In genomic region chr19:9848060-9848459, GRCh38 we compare ENCODE assay signal across 9 cellular contexts. TPM values are rescaled to one million over a fixed set of nuclear protein-coding genes. Genes with fewer than 3 reads are reported as not detected.
A peak's percentile ranks its signal among the peaks of the same experiment; 100 is the strongest.
DNase-seq lines count a peak whose midpoint lies in the region; ATAC-seq and TF ChIP-seq lines count a peak whose summit lies in the region.
"Had no signal": no experiment of that assay in that cellular context is flagged by ENCODE, and none has a peak within 500 bp of the region (broad histone marks: within the 10 kb centered on the region; RNA-seq: fewer than 3 reads in every experiment).

No MANE protein-coding gene starts in this region.

- H3K27ac ChIP-seq in thyroid gland (no peak overlapping the region), uterus (no peak overlapping the region)

- 73 to 80% methylated on average over 2 of the region's 4 CpGs for WGBS in thyroid gland, 2 donors

- no peak for ATAC-seq in HG03045 (IDR thresholded peaks at IDR 0.05; ENCODE audit: unreplicated experiment)

- intact Hi-C loops in thyroid gland (cut with DNase I) = no loop called here
- intact Hi-C loops in uterus (cut with DNase I; ENCODE audit: low total_unique reads) = no loop called here

- TF ChIP-seq POLR2A in thyroid gland (IDR thresholded peaks at IDR 0.05) = no peak
- TF ChIP-seq POLR2A in uterus (IDR thresholded peaks at IDR 0.05) = no peak

- H3K36me3 ChIP-seq in thyroid gland (peaks cover 6 to 20% of the 10 kb centered on the region in 2 donors), uterus (no peaks in the 10 kb centered on the region)

- peaks cover 5% of the 10 kb centered on the region for H3K9me3 Mint-ChIP-seq in glutamatergic neuron (ENCODE audit: unreplicated experiment)

- peak; percentile 28 for DNase-seq in stimulated activated CD4-positive, alpha-beta T cell treated with anti-CD3 and anti-CD28 coated beads, Interleukin-15, amount 100 ng/mL, for 24 hours
- no peak for DNase-seq in stimulated activated CD4-positive, alpha-beta T cell treated with anti-CD3 and anti-CD28 coated beads, Interleukin-1b, Interleukin-23, amount 100 ng/mL, for 48 hours
- peak; percentile 38 to 39 for DNase-seq in activated CD4-positive, alpha-beta T cell treated with anti-CD3 and anti-CD28 coated beads, Interleukin-2, amount 50 U/mL, for 48 hours
- DNase-seq in glutamatergic neuron (peak; percentile 76), NCI-H526 (lab: John Stamatoyannopoulos, UW) (no peak), thyroid gland (no peak), uterus (no peak)

- no peaks in the 10 kb centered on the region for H3K4me1 ChIP-seq in thyroid gland
- no peaks in the 10 kb centered on the region for H3K4me1 ChIP-seq in uterus

- TF ChIP-seq CTCF in glutamatergic neuron (IDR thresholded peaks at IDR 0.05; ENCODE audit: partially characterized antibody, unreplicated experiment) (peak; percentile 76), thyroid gland (IDR thresholded peaks at IDR 0.05) (peak in 3 of 6 experiments; percentile 10 to 28 (median 11)), uterus (IDR thresholded peaks at IDR 0.05) (no peak)

- no peak overlapping the region for H3K27ac Mint-ChIP-seq in glutamatergic neuron (ENCODE audit: unreplicated experiment)
- H3K27ac Mint-ChIP-seq: dendritic cell treated with granulocyte-macrophage colony-stimulating factor and Interleukin-4, amounts not matched to agents 40 ng/mL and 50 ng/mL, for 4 days had no signal

- no peak overlapping the region for H3K4me3 Mint-ChIP-seq in glutamatergic neuron (ENCODE audit: unreplicated experiment)
- H3K4me3 Mint-ChIP-seq: dendritic cell treated with granulocyte-macrophage colony-stimulating factor and Interleukin-4, amounts not matched to agents 40 ng/mL and 50 ng/mL, for 4 days had no signal

- H3K27me3 Mint-ChIP-seq in glutamatergic neuron (ENCODE audit: unreplicated experiment) = peaks cover 10% of the 10 kb centered on the region
- H3K27me3 Mint-ChIP-seq: dendritic cell treated with granulocyte-macrophage colony-stimulating factor and Interleukin-4, amounts not matched to agents 40 ng/mL and 50 ng/mL, for 4 days had no signal

- peaks cover 24% of the 10 kb centered on the region for H3K4me1 Mint-ChIP-seq in glutamatergic neuron (ENCODE audit: low read depth, unreplicated experiment)

- H3K36me3 Mint-ChIP-seq in glutamatergic neuron (ENCODE audit: unreplicated experiment) = no peaks in the 10 kb centered on the region

- H3K4me3 ChIP-seq in thyroid gland (replicated peaks in 1 of 3) (no peak overlapping the region), uterus (no peak overlapping the region)

- no peaks in the 10 kb centered on the region for H3K27me3 ChIP-seq in thyroid gland
- no peaks in the 10 kb centered on the region for H3K27me3 ChIP-seq in uterus

- no peaks in the 10 kb centered on the region for H3K9me3 ChIP-seq in thyroid gland
- no peaks in the 10 kb centered on the region for H3K9me3 ChIP-seq in uterus

RNA-seq across cellular contexts. Expression of gene PIN1, which starts 12.9 kb away (rescaled TPM):
- total RNA-seq in glutamatergic neuron (ENCODE audit: unreplicated experiment) = 110 TPM
- 10 to 100 TPM; 50.0 to 98.0 (median 72.3) TPM for total RNA-seq in thyroid gland
- 10 to 100 TPM; 36.5 to 85.3 (median 56.9) TPM for total RNA-seq in uterus

RNA-seq across cellular contexts. Expression of gene UBL5, which starts 20.3 kb away (rescaled TPM):
- 324 TPM for total RNA-seq in glutamatergic neuron (ENCODE audit: unreplicated experiment)
- total RNA-seq in thyroid gland = 100 to 1,000 TPM; 141 to 743 (median 475) TPM
- 1,000 to 10,000 TPM in 1 of 4 donors, 100 to 1,000 TPM in 3; 180 to 1,153 (median 222) TPM for total RNA-seq in uterus

RNA-seq across cellular contexts. Expression of gene FBXL12, which starts 29.2 kb away (rescaled TPM):
- total RNA-seq in glutamatergic neuron (ENCODE audit: unreplicated experiment) (43.0 TPM), thyroid gland (10 to 100 TPM; 16.7 to 37.1 (median 20.7) TPM), uterus (10 to 100 TPM in 3 of 4 donors, 1 to 10 TPM in 1; 8.2 to 25.4 (median 18.6) TPM)

Comparison
In these comparisons a context has a peak if more than half of its experiments do, and no peak if none do; other contexts are left out.
1. DNase-seq: peak in stimulated activated CD4-positive, alpha-beta T cell treated with anti-CD3 and anti-CD28 coated beads, Interleukin-15, amount 100 ng/mL, for 24 hours (single experiment), activated CD4-positive, alpha-beta T cell treated with anti-CD3 and anti-CD28 coated beads, Interleukin-2, amount 50 U/mL, for 48 hours (2 of 2) and glutamatergic neuron (single experiment); none in stimulated activated CD4-positive, alpha-beta T cell treated with anti-CD3 and anti-CD28 coated beads, Interleukin-1b, Interleukin-23, amount 100 ng/mL, for 48 hours (single experiment), NCI-H526 (0 of 2), thyroid gland (0 of 2) and uterus (0 of 2).